Comparison of ENCODE assay signal across 8 cellular contexts in the genomic region with DNA sequence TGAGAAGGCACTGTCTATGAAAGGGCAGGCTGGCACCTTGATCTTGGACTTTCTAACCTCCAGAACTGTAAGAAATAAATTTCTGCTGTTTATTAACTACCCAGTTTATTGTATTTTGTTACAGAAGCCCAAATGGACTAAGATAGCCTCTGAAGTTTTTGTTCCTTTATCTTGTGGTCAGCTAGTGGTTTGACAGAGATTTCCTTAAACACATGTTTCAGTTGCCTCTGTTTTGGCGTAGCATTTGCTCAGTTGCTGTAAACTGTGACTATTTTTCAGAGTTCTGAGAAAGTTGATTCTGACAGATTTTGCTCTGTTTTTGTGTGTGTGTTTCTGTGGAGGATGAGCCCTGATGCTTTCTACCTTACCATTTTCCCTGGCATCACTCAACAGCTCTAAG.
A peak's percentile ranks its signal among the peaks of the same experiment; 100 is the strongest.
ATAC-seq lines count a peak whose summit lies in the region.

No MANE protein-coding gene starts in this region.

- ATAC-seq in GM18499 (IDR thresholded peaks at IDR 0.05; ENCODE audit: insufficient read depth, unreplicated experiment) (peak; percentile 99), GM18873 (IDR thresholded peaks at IDR 0.05; ENCODE audit: low FRiP score, unreplicated experiment) (peak; percentile 98), GM19438 (IDR thresholded peaks at IDR 0.05; ENCODE audit: low read depth, unreplicated experiment) (peak; percentile 93), GM21526 (IDR thresholded peaks at IDR 0.05; ENCODE audit: low FRiP score, unreplicated experiment) (peak; percentile 99), HG02623 (IDR thresholded peaks at IDR 0.05; ENCODE audit: unreplicated experiment) (peak; percentile 99), HG02970 (IDR thresholded peaks at IDR 0.05; ENCODE audit: low FRiP score, unreplicated experiment) (peak; percentile 90), HG03135 (IDR thresholded peaks at IDR 0.05; ENCODE audit: unreplicated experiment) (peak; percentile 100), HG03520 (IDR thresholded peaks at IDR 0.05; ENCODE audit: unreplicated experiment) (peak; percentile 98)

Comparison
In these comparisons a context has a peak if more than half of its experiments do, and no peak if none do; other contexts are left out.
1. Peak in every context shown above with its lines: ATAC-seq.